ENCODE assay signal across 34 cellular contexts in the genomic region with DNA sequence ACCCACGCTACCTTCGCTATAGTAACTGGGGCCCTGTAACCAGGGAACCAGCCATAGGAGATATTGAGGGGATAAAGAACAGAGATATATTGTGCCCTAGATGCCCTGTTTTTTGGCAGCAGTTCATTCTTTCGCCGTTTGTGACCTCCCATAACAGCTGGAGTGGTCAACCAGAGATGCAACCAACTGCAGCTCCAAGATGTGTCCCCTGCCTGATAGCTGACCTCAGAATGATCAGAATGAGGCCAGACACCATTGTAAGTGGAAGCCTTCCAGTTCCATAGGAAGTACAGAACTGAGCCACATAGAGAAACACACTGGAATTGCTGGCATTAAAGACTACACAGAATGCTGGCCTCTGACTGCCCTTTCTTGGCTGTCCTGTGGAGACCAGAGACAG. TPM values are rescaled to one million over a fixed set of nuclear protein-coding genes. Genes with fewer than 3 reads are reported as not detected.
"Had no signal": no experiment of that assay in that cellular context is flagged by ENCODE, and none has a peak within 500 bp of the region (broad histone marks: within the 10 kb centered on the region; RNA-seq: fewer than 3 reads in every experiment).

No MANE protein-coding gene starts in this region.

- DNase-seq: activated CD4-positive, alpha-beta memory T cell treated with anti-CD3 and anti-CD28 coated beads for 36 hours; activated CD4-positive, alpha-beta T cell treated with anti-CD3 and anti-CD28 coated beads for 36 hours; activated CD4-positive, alpha-beta T cell treated with anti-CD3 and anti-CD28 coated beads, Interleukin-2, amount 10 ng/mL, durations not matched to agents 24 days and 14 days; activated CD4-positive, CD25-positive, alpha-beta regulatory T cell; activated CD4-positive, CD25-positive, alpha-beta regulatory T cell treated with anti-CD3 and anti-CD28 coated beads, Interleukin-2, amount 50 U/mL, for 72 hours; activated CD8-positive, alpha-beta memory T cell treated with anti-CD3 and anti-CD28 coated beads, Interleukin-2, amount 10 ng/mL, durations not matched to agents 7 days and 5 days; activated CD8-positive, alpha-beta memory T cell treated with anti-CD3 and anti-CD28 coated beads, Interleukin-2, amount 50 U/mL, for 4 hours; activated CD8-positive, alpha-beta T cell treated with anti-CD3 and anti-CD28 coated beads, Interleukin-2, amount 10 ng/mL, durations not matched to agents 7 days and 5 days; activated effector memory CD4-positive, alpha-beta T cell treated with anti-CD3 and anti-CD28 coated beads, Interleukin-2, amount 50 U/mL, for 16 hours; activated naive CD4-positive, alpha-beta T cell treated with anti-CD3 and anti-CD28 coated beads for 36 hours; activated naive CD8-positive, alpha-beta T cell treated with anti-CD3 and anti-CD28 coated beads for 36 hours; activated naive CD8-positive, alpha-beta T cell treated with anti-CD3 and anti-CD28 coated beads, Interleukin-2, amount 50 U/mL, for 24 hours; activated T-cell treated with anti-CD3 and anti-CD28 coated beads, Interleukin-2, amount 50 U/mL, for 1 hour; activated T-cell treated with anti-CD3 and anti-CD28 coated beads, Interleukin-2, amount 50 U/mL, for 48 hours; adrenal gland; amygdala; aorta; central memory CD4-positive, alpha-beta T cell; cerebellar nuclear complex; colonic mucosa; effector CD8-positive, alpha-beta T cell; esophagus squamous epithelium; foreskin melanocyte; SW 1271; T-helper 1 cell; T-helper 17 cell; T1000 had no signal

- H3K9me3 ChIP-seq: adrenal gland, breast epithelium, colonic mucosa, esophagus squamous epithelium, gastroesophageal sphincter had no signal

- H3K27me3 ChIP-seq: adrenal gland, breast epithelium, cardiac muscle cell, colonic mucosa, gastroesophageal sphincter had no signal

- H3K27ac ChIP-seq: adrenal gland, breast epithelium, cardiac muscle cell, colonic mucosa, epithelial cell of prostate, esophagus squamous epithelium, gastroesophageal sphincter had no signal

- H3K36me3 ChIP-seq: adrenal gland, breast epithelium, cardiac muscle cell, colonic mucosa, esophagus squamous epithelium, gastroesophageal sphincter had no signal

- H3K4me3 ChIP-seq: adrenal gland, breast epithelium, cardiac muscle cell, colonic mucosa, esophagus squamous epithelium, gastroesophageal sphincter had no signal

- ATAC-seq: activated CD4-positive, alpha-beta T cell treated with anti-CD3 and anti-CD28 coated beads for 36 hours; activated CD8-positive, alpha-beta memory T cell treated with anti-CD3 and anti-CD28 coated beads, Interleukin-2, amount 10 ng/mL, durations not matched to agents 7 days and 5 days; activated CD8-positive, alpha-beta T cell treated with anti-CD3 and anti-CD28 coated beads, Interleukin-2, amount 10 ng/mL, durations not matched to agents 7 days and 5 days; activated naive CD8-positive, alpha-beta T cell treated with anti-CD3 and anti-CD28 coated beads, Interleukin-2, amount 50 U/mL, for 24 hours; gastroesophageal sphincter; T-helper 17 cell had no signal

- H3K4me1 ChIP-seq: adrenal gland, breast epithelium, colonic mucosa, gastroesophageal sphincter had no signal

RNA-seq across cellular contexts. Expression of a gene that starts 39.2 kb away (rescaled TPM):
- total RNA-seq: activated CD4-positive, alpha-beta memory T cell treated with anti-CD3 and anti-CD28 coated beads for 36 hours; activated CD4-positive, alpha-beta T cell treated with anti-CD3 and anti-CD28 coated beads for 36 hours; activated CD4-positive, alpha-beta T cell treated with anti-CD3 and anti-CD28 coated beads, Interleukin-2, amount 10 ng/mL, durations not matched to agents 24 days and 14 days; activated CD8-positive, alpha-beta memory T cell treated with anti-CD3 and anti-CD28 coated beads for 36 hours; activated CD8-positive, alpha-beta memory T cell treated with anti-CD3 and anti-CD28 coated beads, Interleukin-2, amount 10 ng/mL, durations not matched to agents 7 days and 5 days; activated CD8-positive, alpha-beta T cell treated with anti-CD3 and anti-CD28 coated beads, Interleukin-2, amount 10 ng/mL, durations not matched to agents 7 days and 5 days; activated naive CD4-positive, alpha-beta T cell treated with anti-CD3 and anti-CD28 coated beads for 36 hours; activated naive CD8-positive, alpha-beta T cell treated with anti-CD3 and anti-CD28 coated beads for 36 hours; activated T-helper 1 cell treated with anti-CD3 and anti-CD28 coated beads, Interleukin-12 subunit alpha, Interleukin-12 subunit beta, Interleukin-2, Interleukin-4 antibody, amounts not matched to agents 30 ng/mL and 10 ng/mL and 1 ng/mL, durations not matched to agents 14 hours and 24 hours and 36 hours; activated T-helper 2 cell treated with anti-CD3 and anti-CD28 coated beads, Interferon-gamma antibody, Interleukin-2, Interleukin-4, amounts not matched to agents 10 μg/mL and 5 μg/mL and 100 μg/mL, durations not matched to agents 14 hours and 24 hours and 36 hours; cardiac muscle cell; T-helper 17 cell had no signal
